In genomic region chr3:8500966-8501365, GRCh38 we compare ENCODE assay signal across 1 cellular context.
TF ChIP-seq lines count a peak whose summit lies in the region.

No MANE protein-coding gene starts in this region.

TF ChIP-seq in HepG2, 621 proteins besides CTCF, POLR2A, EP300 and RAD21 (continued from another document):
- TF ChIP-seq ZHX2 (IDR thresholded peaks at IDR 0.05; ENCODE audit: low read depth) (no peak), ZHX2 (CRISPR knock-in tag; IDR thresholded peaks at IDR 0.05; ENCODE audit: borderline replicate concordance) (no peak), ZNF878 (CRISPR knock-in tag; IDR thresholded peaks at IDR 0.05) (no peak), HMGXB3 (CRISPR knock-in tag; IDR thresholded peaks at IDR 0.05; ENCODE audit: borderline replicate concordance) (no peak), ZHX1 (CRISPR knock-in tag; IDR thresholded peaks at IDR 0.05; ENCODE audit: low read depth) (no peak), MTF2 (CRISPR knock-in tag; IDR thresholded peaks at IDR 0.05; ENCODE audit: borderline replicate concordance) (no peak), SMYD3 (CRISPR knock-in tag; IDR thresholded peaks at IDR 0.05) (no peak)
